Comparison of ENCODE assay signal across 27 cellular contexts in genomic region chr2:226777611-226778010, GRCh38.
"Had no signal": no experiment of that assay in that cellular context is flagged by ENCODE, and none has a peak within 500 bp of the region (broad histone marks: within the 10 kb centered on the region; RNA-seq: fewer than 3 reads in every experiment).

No MANE protein-coding gene starts in this region.

- ATAC-seq: left cardiac atrium; left lung; naive thymus-derived CD4-positive, alpha-beta T cell; sciatic nerve; stimulated activated naive CD8-positive, alpha-beta T cell treated with anti-CD3 and anti-CD28 coated beads, Interleukin-15, amount 100 ng/mL, for 72 hours; upper lobe of right lung had no signal

- H3K27ac ChIP-seq: coronary artery, left lung, neural progenitor cell, parathyroid adenoma, right atrium auricular region, suprapubic skin, transverse colon, upper lobe of right lung, uterus had no signal

- FAIRE-seq: islet of Langerhans had no signal

- H3K4me3 Mint-ChIP-seq: naive thymus-derived CD4-positive, alpha-beta T cell; nephron; neural progenitor cell; stimulated activated naive CD8-positive, alpha-beta T cell treated with anti-CD3 and anti-CD28 coated beads, Interleukin-15, amount 100 ng/mL, for 72 hours had no signal

- H3K27ac Mint-ChIP-seq: naive thymus-derived CD4-positive, alpha-beta T cell; nephron; neural progenitor cell; progenitor cell of endocrine pancreas had no signal

- H3K9me3 ChIP-seq: suprapubic skin, upper lobe of right lung had no signal

- DNase-seq: dermis blood vessel endothelial cell; effector memory CD4-positive, alpha-beta T cell; head of caudate nucleus; left cardiac atrium; left lung; mesenchymal stem cell; midbrain; naive thymus-derived CD4-positive, alpha-beta T cell; stimulated activated CD4-positive, alpha-beta T cell treated with anti-CD3 and anti-CD28 coated beads, Interleukin-12 subunit alpha, Interleukin-12 subunit beta, amount 100 ng/mL, for 4 hours; stimulated activated CD4-positive, alpha-beta T cell treated with anti-CD3 and anti-CD28 coated beads, Interleukin-1b, Interleukin-23, amount 100 ng/mL, for 48 hours; stimulated activated CD4-positive, alpha-beta T cell treated with anti-CD3 and anti-CD28 coated beads, Interleukin-4, amount 100 ng/mL, for 1 hour; stimulated activated CD8-positive, alpha-beta memory T cell treated with anti-CD3 and anti-CD28 coated beads, Interleukin-4, amount 100 ng/mL, for 48 hours; stimulated activated naive CD4-positive, alpha-beta T cell; stimulated activated naive CD8-positive, alpha-beta T cell treated with anti-CD3 and anti-CD28 coated beads, Interleukin-15, amount 100 ng/mL, for 72 hours; transverse colon; upper lobe of right lung; uterus had no signal

- H3K27me3 ChIP-seq: left lung, neural progenitor cell, right atrium auricular region, suprapubic skin, transverse colon, upper lobe of right lung, uterus had no signal

- H3K4me2 ChIP-seq: neural progenitor cell, smooth muscle cell had no signal

- H3K9ac ChIP-seq: neural progenitor cell, parathyroid adenoma had no signal

- H3K36me3 ChIP-seq: left lung, neural progenitor cell, right atrium auricular region, suprapubic skin, transverse colon, upper lobe of right lung, uterus had no signal

- H3K4me1 ChIP-seq: uterus had no signal

- H3K4me3 ChIP-seq: coronary artery, left lung, neural progenitor cell, right atrium auricular region, smooth muscle cell, suprapubic skin, transverse colon, upper lobe of right lung, uterus had no signal

- H2AFZ ChIP-seq: neural progenitor cell, parathyroid adenoma had no signal

- H3K27me3 Mint-ChIP-seq: progenitor cell of endocrine pancreas; stimulated activated naive CD8-positive, alpha-beta T cell treated with anti-CD3 and anti-CD28 coated beads, Interleukin-15, amount 100 ng/mL, for 72 hours had no signal
